Comparison of ENCODE assay signal across 8 cellular contexts in genomic region chr4:122710434-122711308, GRCh38. TPM values are rescaled to one million over a fixed set of nuclear protein-coding genes. Genes with fewer than 3 reads are reported as not detected.
DNase-seq lines count a peak whose midpoint lies in the region; ATAC-seq, FAIRE-seq and TF ChIP-seq lines count a peak whose summit lies in the region.

No MANE protein-coding gene starts in this region.

- peak; percentile 68 for DNase-seq in stimulated activated CD4-positive, alpha-beta T cell treated with anti-CD3 and anti-CD28 coated beads, Interleukin-15, amount 100 ng/mL, for 24 hours
- DNase-seq in stimulated activated CD4-positive, alpha-beta T cell treated with anti-CD3 and anti-CD28 coated beads, Interleukin-12 subunit alpha, Interleukin-12 subunit beta, amount 100 ng/mL, for 4 hours, result no peak
- peak in 1 of 2 donors; percentile 76 for DNase-seq in stimulated activated naive CD8-positive, alpha-beta T cell treated with anti-CD3 and anti-CD28 coated beads, Interleukin-15, amount 100 ng/mL, for 72 hours
- no peak for DNase-seq in HepG2 (ENCODE audit: low spot score)
- no peak for DNase-seq in uterus
- no peak for DNase-seq in WERI-Rb-1

- 50% methylated on average over 9 of the region's 9 CpGs for WGBS in HepG2 (ENCODE audit: low lambda C conversion rate)

- peaks cover 21% of the 10 kb centered on the region for H3K4me1 Mint-ChIP-seq in activated naive CD8-positive, alpha-beta T cell (ENCODE audit: low read depth)
- peaks cover 40% of the 10 kb centered on the region for H3K4me1 Mint-ChIP-seq in stimulated activated naive CD8-positive, alpha-beta T cell treated with anti-CD3 and anti-CD28 coated beads, Interleukin-15, amount 100 ng/mL, for 72 hours

- no peaks in the 10 kb centered on the region; a peak in 1 of 5 replicates for H3K27me3 ChIP-seq in HepG2 (ENCODE audit: control insufficient read depth in 1 of 2, insufficient read depth in 2 of 2, low read length in 2 of 2)
- no peaks in the 10 kb centered on the region for H3K27me3 ChIP-seq in uterus
- no peaks in the 10 kb centered on the region for H3K27me3 ChIP-seq in WERI-Rb-1 (ENCODE audit: insufficient read depth, low read depth, severe bottlenecking)

- no peaks in the 10 kb centered on the region for H3K79me2 ChIP-seq in HepG2 (ENCODE audit: insufficient read depth, low read length)

- no peak overlapping the region for H3K4me2 ChIP-seq in HepG2 (ENCODE audit: low read depth, low read length)

- no peak for TF ChIP-seq POLR2A in HepG2 (IDR thresholded peaks at IDR 0.05; ENCODE audit: insufficient read depth in 1 of 2, low read depth in 2 of 2, low read length in 2 of 2)
- no peak for TF ChIP-seq POLR2A in uterus (IDR thresholded peaks at IDR 0.05)

- H3K4me3 Mint-ChIP-seq in activated naive CD8-positive, alpha-beta T cell, result peak overlapping the region; percentile 51
- H3K4me3 Mint-ChIP-seq in stimulated activated naive CD8-positive, alpha-beta T cell treated with anti-CD3 and anti-CD28 coated beads, Interleukin-15, amount 100 ng/mL, for 72 hours, result peak overlapping the region; percentile 30 to 76

- BruUV-seq in HepG2 (replicated peaks; lab: Mats Ljungman, UMichigan), result no TSS peak

- H3K27ac ChIP-seq in HepG2 (ENCODE audit: extremely low read length, insufficient read depth, low read length), result no peak overlapping the region
- no peak overlapping the region for H3K27ac ChIP-seq in uterus
- no peak overlapping the region for H3K27ac ChIP-seq in WERI-Rb-1

- in situ Hi-C loops in HepG2 (cut with HindIII; ENCODE audit: extremely low pct_ligation_motif_present, low pct_unique_long_range_greater_than_20kb), result no loop called here

- no peak overlapping the region for H2AFZ ChIP-seq in HepG2 (ENCODE audit: low read length)

- H3K4me1 ChIP-seq in HepG2 (ENCODE audit: insufficient read depth, low read length), result no peaks in the 10 kb centered on the region
- no peaks in the 10 kb centered on the region for H3K4me1 ChIP-seq in uterus

- H3K27me3 Mint-ChIP-seq in activated naive CD8-positive, alpha-beta T cell, result no peaks in the 10 kb centered on the region
- H3K27me3 Mint-ChIP-seq in stimulated activated naive CD8-positive, alpha-beta T cell treated with anti-CD3 and anti-CD28 coated beads, Interleukin-15, amount 100 ng/mL, for 72 hours, result peaks cover 26% of the 10 kb centered on the region

- CTCF ChIA-PET in HepG2 (lab: Yijun Ruan, JAX; ENCODE audit: low intra/inter-chr PET ratio, low total read pairs), result no interaction called here

- peak overlapping the region; percentile 92 for H3K27ac Mint-ChIP-seq in activated naive CD8-positive, alpha-beta T cell
- H3K27ac Mint-ChIP-seq in stimulated activated naive CD8-positive, alpha-beta T cell treated with anti-CD3 and anti-CD28 coated beads, Interleukin-15, amount 100 ng/mL, for 72 hours, result peak overlapping the region; percentile 80 to 99

- ATAC-seq in HG03159 (IDR thresholded peaks at IDR 0.05; ENCODE audit: unreplicated experiment) (peak; percentile 80), HepG2 (no peak)
- ATAC-seq in stimulated activated naive CD8-positive, alpha-beta T cell treated with anti-CD3 and anti-CD28 coated beads, Interleukin-15, amount 100 ng/mL, for 72 hours, result peak; percentile 94

- intact Hi-C loops in HepG2 (cut with micrococcal nuclease; ENCODE audit: unreplicated experiment) (no loop called here), uterus (cut with DNase I; ENCODE audit: low total_unique reads) (no loop called here)

- H3K36me3 Mint-ChIP-seq in activated naive CD8-positive, alpha-beta T cell, result no peaks in the 10 kb centered on the region

- H3K9me3 Mint-ChIP-seq in activated naive CD8-positive, alpha-beta T cell (ENCODE audit: low read depth), result no peaks in the 10 kb centered on the region
- no peaks in the 10 kb centered on the region for H3K9me3 Mint-ChIP-seq in stimulated activated naive CD8-positive, alpha-beta T cell treated with anti-CD3 and anti-CD28 coated beads, Interleukin-15, amount 100 ng/mL, for 72 hours

- H3K9me3 ChIP-seq in HepG2 (ENCODE audit: low read length) (no peaks in the 10 kb centered on the region), uterus (no peaks in the 10 kb centered on the region), WERI-Rb-1 (ENCODE audit: severe bottlenecking) (no peaks in the 10 kb centered on the region)

- no peak overlapping the region for H3K9ac ChIP-seq in HepG2 (ENCODE audit: insufficient read depth, low read depth, low read length)

- H3K4me3 ChIP-seq in HepG2 (replicated peaks in 1 of 3; ENCODE audit: insufficient read depth in 1 of 3, low read depth in 2 of 3, low read length in 3 of 3) (no peak overlapping the region), uterus (no peak overlapping the region), WERI-Rb-1 (ENCODE audit: low read depth, low read length) (no peak overlapping the region)

- POLR2A ChIA-PET in HepG2 (lab: Yijun Ruan, JAX), result no interaction called here

- FAIRE-seq in HepG2 (lab: Jason Lieb, UNC), result no peak

- no peaks in the 10 kb centered on the region for H4K20me1 ChIP-seq in HepG2 (ENCODE audit: insufficient read depth, low read length)

- TF ChIP-seq CTCF in HepG2 (CRISPR knock-in tag; IDR thresholded peaks at IDR 0.05) (no peak), uterus (IDR thresholded peaks at IDR 0.05) (no peak), WERI-Rb-1 (IDR thresholded peaks at IDR 0.05; ENCODE audit: low read depth, low read length) (no peak)

- H3K36me3 ChIP-seq in HepG2 (replicated peaks in 1 of 2; ENCODE audit: control insufficient read depth in 1 of 2, insufficient read depth in 2 of 2, low read length in 2 of 2) (no peaks in the 10 kb centered on the region), uterus (no peaks in the 10 kb centered on the region), WERI-Rb-1 (no peaks in the 10 kb centered on the region)

- TF ChIP-seq EP300 in HepG2 (IDR thresholded peaks at IDR 0.05; ENCODE audit: low read depth in 2 of 2, low read length in 2 of 2), result no peak
- TF ChIP-seq EP300 in HepG2 (CRISPR knock-in tag; IDR thresholded peaks at IDR 0.05; ENCODE audit: borderline replicate concordance), result no peak

- TF ChIP-seq RAD21 in HepG2 (CRISPR knock-in tag; IDR thresholded peaks at IDR 0.05), result no peak

TF ChIP-seq in HepG2, 621 proteins besides CTCF, POLR2A, EP300 and RAD21:
- TF ChIP-seq CHD4 (IDR thresholded peaks at IDR 0.05; ENCODE audit: borderline replicate concordance, low read length), result no peak
- TF ChIP-seq CREB3 (CRISPR knock-in tag; IDR thresholded peaks at IDR 0.05), result no peak
- no peak for TF ChIP-seq SRSF9 (IDR thresholded peaks at IDR 0.05; ENCODE audit: borderline replicate concordance, insufficient read depth, low read depth, low read length, poor library complexity, severe bottlenecking)
- no peak for TF ChIP-seq SMYD3 (CRISPR knock-in tag; IDR thresholded peaks at IDR 0.05)

RNA-seq across cellular contexts. Expression of gene BBS12, which starts 21.8 kb away (rescaled TPM):
- total RNA-seq in HepG2 (2016; rRNA removed; fragmentation: Illumina TruSeq; extraction: Trizol) (1.7 and 2.1 TPM in 2 replicates), uterus (1 to 10 TPM; 3.6 to 9.9 (median 6.2) TPM)
- total RNA-seq in HepG2 (2016; cell fraction: cytosol; rRNA removed; fragmentation: Illumina TruSeq; extraction: Trizol; ENCODE audit: low read depth), result 0.18 and 0.20 TPM in 2 replicates
- total RNA-seq in HepG2 (2016; cell fraction: insoluble cytoplasmic fraction; rRNA removed; fragmentation: Illumina TruSeq; extraction: Trizol), result 1.5 and 2.4 TPM in 2 replicates
- 0.90 TPM in 2 replicates for total RNA-seq in HepG2 (2016; cell fraction: membrane; rRNA removed; fragmentation: Illumina TruSeq; extraction: Trizol)
- total RNA-seq in HepG2 (2016; cell fraction: nucleus; rRNA removed; fragmentation: Illumina TruSeq; extraction: Trizol), result 1.0 and 1.2 TPM in 2 replicates
- polyA plus RNA-seq in HepG2 (2011; rRNA removed), result 0.29 and 0.32 TPM in 2 replicates
- polyA plus RNA-seq in HepG2 (2011; cell fraction: cytosol; rRNA removed), result 0.17 and 0.35 TPM in 2 replicates
- polyA plus RNA-seq in HepG2 (2011; cell fraction: nucleus; rRNA removed), result 0.18 and 0.29 TPM in 2 replicates
- polyA plus RNA-seq in HepG2 (2012), result 1.0 and 1.5 TPM in 2 replicates
- 0.08 and 0.09 TPM in 2 replicates for polyA plus RNA-seq in HepG2 (2016; cell fraction: cytosol; fragmentation: Illumina TruSeq; extraction: Trizol; ENCODE audit: low read depth)
- polyA plus RNA-seq in HepG2 (2016; cell fraction: insoluble cytoplasmic fraction; fragmentation: Illumina TruSeq; extraction: Trizol; ENCODE audit: low read depth), result 1.3 and 1.6 TPM in 2 replicates
- 0.26 and 0.31 TPM in 2 replicates for polyA plus RNA-seq in HepG2 (2016; cell fraction: membrane; fragmentation: Illumina TruSeq; extraction: Trizol; ENCODE audit: low read depth)
- polyA plus RNA-seq in HepG2 (2016; cell fraction: nucleus; fragmentation: Illumina TruSeq; extraction: Trizol; ENCODE audit: insufficient read depth, low read depth), result 0.57 and 1.1 TPM in 2 replicates
- 0.24 and 0.77 TPM in 2 replicates for polyA minus RNA-seq in HepG2 (2011; rRNA and poly(A)+ RNA removed; ENCODE audit: low replicate concordance)
- 0.79 and 0.89 TPM in 2 replicates for polyA minus RNA-seq in HepG2 (2011; cell fraction: cytosol; rRNA and poly(A)+ RNA removed)
- polyA minus RNA-seq in HepG2 (2011; cell fraction: nucleus; rRNA and poly(A)+ RNA removed), result 2.3 and 4.0 TPM in 2 replicates
